ENCODE assay signal across 8 cellular contexts in the genomic region with DNA sequence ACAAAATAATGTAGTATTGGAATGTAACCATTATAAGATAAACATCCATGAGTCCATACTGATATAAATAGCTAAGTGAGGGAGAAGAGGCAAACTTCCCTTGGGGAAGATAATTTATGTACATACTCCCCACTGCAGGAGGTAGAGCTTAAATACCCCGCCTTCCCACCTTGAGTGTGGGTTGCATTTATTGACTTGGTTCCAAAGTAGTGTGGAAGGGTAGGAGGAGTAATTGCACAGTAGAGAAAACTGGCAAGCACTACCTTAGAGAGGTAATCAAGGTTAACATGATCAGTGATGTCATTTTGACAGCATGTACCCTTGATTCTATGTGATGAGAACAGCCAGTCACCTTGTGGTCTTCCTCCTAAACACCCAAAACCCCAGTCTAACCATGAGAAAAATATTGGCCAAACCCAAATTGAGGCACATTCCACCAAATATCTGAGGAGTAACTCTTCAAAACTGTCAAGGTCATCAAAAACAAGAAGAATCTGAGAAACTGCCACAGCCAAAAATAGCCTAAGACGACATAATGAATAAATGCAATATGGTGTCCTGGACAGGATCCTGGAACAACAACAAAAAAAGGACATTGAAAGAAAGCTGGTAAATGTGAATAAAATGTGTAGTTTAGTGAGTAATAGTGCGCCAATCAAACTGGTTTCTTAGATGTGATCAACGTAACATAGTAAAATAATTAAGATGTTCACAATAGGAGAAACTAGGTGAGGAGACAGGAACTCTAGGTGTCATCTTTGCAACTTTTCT. TPM values are rescaled to one million over a fixed set of nuclear protein-coding genes. Genes with fewer than 3 reads are reported as not detected.
DNase-seq lines count a peak whose midpoint lies in the region; ATAC-seq, FAIRE-seq and TF ChIP-seq lines count a peak whose summit lies in the region.

No MANE protein-coding gene starts in this region.

- H3K79me1 ChIP-seq in mesendoderm (ENCODE audit: low read length), result peaks cover 9% of the 10 kb centered on the region

- H2BK120ac ChIP-seq in mesendoderm (ENCODE audit: low read depth, low read length), result no peak overlapping the region

- FAIRE-seq in frontal cortex (lab: Jason Lieb, UNC), result no peak

- no peak overlapping the region for H2AK5ac ChIP-seq in mesendoderm (ENCODE audit: low read length)

- H3K4me2 ChIP-seq in mesendoderm (ENCODE audit: low read length), result peak overlapping the region; percentile 36

- TF ChIP-seq POLR2A in heart left ventricle (IDR thresholded peaks at IDR 0.05), result no peak

- DNase-seq in heart left ventricle (no peak), Right ventricle myocardium superior (no peak), astrocyte of the spinal cord (ENCODE audit: low read depth, low spot score) (no peak), mesendoderm (no peak), frontal cortex (ENCODE audit: low spot score in 2 of 2) (no peak)

- ATAC-seq in heart left ventricle (no peak), Right ventricle myocardium superior (ENCODE audit: poor library complexity) (no peak), HG02571 (IDR thresholded peaks at IDR 0.05; ENCODE audit: unreplicated experiment) (no peak), HG03135 (IDR thresholded peaks at IDR 0.05; ENCODE audit: unreplicated experiment) (no peak)

- peak overlapping the region; percentile 52 for H3K9ac ChIP-seq in mesendoderm (ENCODE audit: low read length)

- peak overlapping the region; percentile 26 for H3K56ac ChIP-seq in mesendoderm (ENCODE audit: low read length)

- peak overlapping the region; percentile 69 to 93 (median 84) for H3K27ac ChIP-seq in heart left ventricle
- no peak overlapping the region for H3K27ac ChIP-seq in mesendoderm (ENCODE audit: low read depth, low read length)
- no peak overlapping the region for H3K27ac ChIP-seq in urinary bladder (ENCODE audit: low read depth)

- no peaks in the 10 kb centered on the region for H3K9me3 ChIP-seq in heart left ventricle

- H2BK5ac ChIP-seq in mesendoderm (ENCODE audit: low read length), result no peak overlapping the region

- no peak overlapping the region for H3K23ac ChIP-seq in mesendoderm (ENCODE audit: low read length)

- H4K5ac ChIP-seq in mesendoderm (ENCODE audit: low read length), result no peak overlapping the region

- H3K27me3 ChIP-seq in heart left ventricle (no peaks in the 10 kb centered on the region), mesendoderm (ENCODE audit: insufficient read depth, low read length, poor library complexity) (no peaks in the 10 kb centered on the region)

- H3K36me3 ChIP-seq in heart left ventricle (peaks cover 0 to 7% (median 0%) of the 10 kb centered on the region in 9 donors), mesendoderm (ENCODE audit: control insufficient read depth, insufficient read depth, low read length) (no peaks in the 10 kb centered on the region), urinary bladder (ENCODE audit: insufficient read depth) (no peaks in the 10 kb centered on the region)

- no peak overlapping the region for H3K18ac ChIP-seq in mesendoderm (ENCODE audit: low read length)

- intact Hi-C loops in heart left ventricle (cut with DNase I), result no loop called here
- intact Hi-C loops in Right ventricle myocardium superior (cut with DNase I), result no loop called here

- no peak overlapping the region for H2BK15ac ChIP-seq in mesendoderm (replicated peaks; ENCODE audit: low read depth)

- H3K4me1 ChIP-seq in heart left ventricle (peaks cover 0 to 24% (median 19%) of the 10 kb centered on the region in 12 donors), mesendoderm (ENCODE audit: control insufficient read depth, low read depth, low read length) (peaks cover 2% of the 10 kb centered on the region), urinary bladder (ENCODE audit: insufficient read depth) (no peaks in the 10 kb centered on the region)

- in situ Hi-C loops in astrocyte of the spinal cord (cut with HindIII; ENCODE audit: low sequenced_read_pairs), result no loop called here

- peaks cover 20% of the 10 kb centered on the region for H3K79me2 ChIP-seq in mesendoderm (ENCODE audit: control insufficient read depth, insufficient read depth, low read length)

- no peak overlapping the region for H3K4ac ChIP-seq in mesendoderm (ENCODE audit: low read depth, low read length)

- H3K4me3 ChIP-seq in heart left ventricle, result peak overlapping the region in 11 of 12 donors; percentile 66 to 98 (median 87)
- peak overlapping the region; percentile 91 for H3K4me3 ChIP-seq in astrocyte of the spinal cord (ENCODE audit: low read depth, low read length)
- no peak overlapping the region for H3K4me3 ChIP-seq in mesendoderm (ENCODE audit: low read length)
- H3K4me3 ChIP-seq in urinary bladder (ENCODE audit: low read depth, low read length), result peak overlapping the region; percentile 69

- H4K8ac ChIP-seq in mesendoderm (ENCODE audit: low read depth, low read length), result no peak overlapping the region

- 44 to 54% (median 46%) methylated on average over 4 of the region's 4 CpGs for WGBS in heart left ventricle, 4 donors
- no CpG with 5 or more reads among the region's 4 CpGs for WGBS in mesendoderm (ENCODE audit: extremely low coverage, insufficient coverage, low lambda C conversion rate)
- 39% methylated on average over 4 of the region's 4 CpGs for WGBS in urinary bladder

- TF ChIP-seq CTCF in heart left ventricle (IDR thresholded peaks at IDR 0.05), result no peak
- no peak for TF ChIP-seq CTCF in astrocyte of the spinal cord (IDR thresholded peaks at IDR 0.05; ENCODE audit: low read depth, low read length)

RNA-seq across cellular contexts. Expression of a gene that starts 0.8 kb away (rescaled TPM):
- total RNA-seq in heart left ventricle (10 to 100 TPM; 10.5 to 23.3 (median 16.1) TPM), Right ventricle myocardium superior (12.5 TPM), urinary bladder (50.7 TPM), frontal cortex (47.7 TPM)
- polyA plus RNA-seq in heart left ventricle (10 to 100 TPM in 1 of 2 donors, 1 to 10 TPM in 1; 6.3 to 15.9 TPM), urinary bladder (14.3 TPM)
- 27.1 TPM for polyA plus RNA-seq in mesendoderm (2013, experiment 1 of 2)
- polyA plus RNA-seq in mesendoderm (2013, experiment 2 of 2), result 27.0 TPM

Comparison
In these comparisons a context has a peak if more than half of its experiments do, and no peak if none do; other contexts are left out.
1. H3K27ac ChIP-seq: peak in heart left ventricle (12 of 12); none in mesendoderm (single experiment) and urinary bladder (single experiment).